ENCODE assay signal across 20 cellular contexts in the genomic region with DNA sequence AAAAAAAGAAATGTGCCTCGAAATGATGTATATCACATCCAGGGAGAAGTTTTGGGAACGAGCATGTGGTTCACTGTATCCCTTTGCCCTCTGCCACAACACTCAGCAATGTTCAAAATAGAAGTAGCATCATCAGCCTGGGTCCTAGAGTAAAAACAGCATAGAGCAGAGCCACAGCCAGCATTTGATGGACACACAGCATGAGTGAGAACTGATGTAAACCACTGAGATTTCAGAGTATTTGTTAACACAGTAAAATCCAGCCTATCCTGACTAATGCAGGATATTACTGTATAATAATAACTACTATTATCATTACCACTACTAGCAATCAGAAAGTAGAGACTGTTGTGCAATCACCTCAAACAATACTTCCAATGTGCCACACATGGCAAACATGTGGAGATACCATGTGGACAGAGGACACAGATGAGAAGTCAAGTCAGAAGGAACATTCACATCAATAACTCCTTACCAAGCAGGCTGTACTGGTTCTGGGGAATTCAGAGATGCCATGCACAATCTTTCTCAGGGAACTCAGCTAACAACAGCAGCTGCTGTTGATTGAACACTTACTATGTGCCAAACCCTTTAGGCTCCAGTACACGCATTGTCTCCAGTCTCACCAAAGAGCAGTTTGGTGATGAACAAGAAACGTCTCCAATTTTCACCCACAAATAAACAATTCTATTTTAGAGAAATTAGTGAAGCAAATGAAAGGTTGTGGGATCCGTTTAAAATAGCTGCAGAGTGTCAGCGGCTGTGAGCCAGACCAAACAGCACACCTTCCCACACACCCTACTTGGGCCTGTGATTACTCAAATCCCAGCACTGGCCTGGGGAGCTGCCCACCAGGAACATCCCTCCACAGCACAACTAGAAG. TPM values are rescaled to one million over a fixed set of nuclear protein-coding genes. Genes with fewer than 3 reads are reported as not detected.
A peak's percentile ranks its signal among the peaks of the same experiment; 100 is the strongest.
DNase-seq lines count a peak whose midpoint lies in the region; ATAC-seq and TF ChIP-seq lines count a peak whose summit lies in the region.
"Had no signal": no experiment of that assay in that cellular context is flagged by ENCODE, and none has a peak within 500 bp of the region (broad histone marks: within the 10 kb centered on the region; RNA-seq: fewer than 3 reads in every experiment).

No MANE protein-coding gene starts in this region.

- H3K27me3 ChIP-seq in Panc1 (ENCODE audit: control insufficient read depth, insufficient read depth, low read length) (no peaks in the 10 kb centered on the region), osteoblast (ENCODE audit: insufficient read depth, low read length) (no peaks in the 10 kb centered on the region)
- H3K27me3 ChIP-seq: brain microvascular endothelial cell, dorsolateral prefrontal cortex, hepatocyte, Peyer's patch, tibial artery had no signal

- H3K4me1 ChIP-seq in Panc1 (ENCODE audit: control insufficient read depth, insufficient read depth, low read length): no peaks in the 10 kb centered on the region; the same call in 1 of the 2 replicates
- peaks cover 16% of the 10 kb centered on the region for H3K4me1 ChIP-seq in osteoblast (ENCODE audit: insufficient read depth, low read length)
- H3K4me1 ChIP-seq: Peyer's patch, tibial artery had no signal

- TF ChIP-seq CTCF in Panc1 (IDR thresholded peaks at IDR 0.05): no peak
- TF ChIP-seq CTCF in osteoblast (IDR thresholded peaks at IDR 0.05; ENCODE audit: extremely low read depth, low read depth, low read length): no peak

- H3K4me3 ChIP-seq in Panc1 (ENCODE audit: low read depth in 2 of 2, low read length in 2 of 2) (no peak overlapping the region), osteoblast (ENCODE audit: insufficient read depth, low read length) (no peak overlapping the region)
- H3K4me3 ChIP-seq: dorsolateral prefrontal cortex, hepatocyte, mucosa of descending colon, Peyer's patch, tibial artery had no signal

- H3K36me3 ChIP-seq in Panc1 (ENCODE audit: control insufficient read depth, insufficient read depth, low read length): no peaks in the 10 kb centered on the region
- H3K36me3 ChIP-seq in osteoblast (ENCODE audit: insufficient read depth, low read length): no peaks in the 10 kb centered on the region
- H3K36me3 ChIP-seq: brain microvascular endothelial cell, Peyer's patch had no signal

- H3K27ac Mint-ChIP-seq in activated CD4-positive, alpha-beta T cell treated with anti-CD3 and anti-CD28 coated beads, Interleukin-2, amount 10 ng/mL, durations not matched to agents 24 days and 14 days: peak overlapping the region; percentile 57
- H3K27ac Mint-ChIP-seq in activated CD4-positive, alpha-beta T cell treated with anti-CD3 and anti-CD28 coated beads, Interleukin-2, amount 10 ng/mL, durations not matched to agents 7 days and 5 days: no peak overlapping the region
- H3K27ac Mint-ChIP-seq: CD4-positive, alpha-beta T cell had no signal

- H3K27me3 Mint-ChIP-seq in activated CD4-positive, alpha-beta T cell treated with anti-CD3 and anti-CD28 coated beads, Interleukin-2, amount 10 ng/mL, durations not matched to agents 24 days and 14 days: no peaks in the 10 kb centered on the region
- H3K27me3 Mint-ChIP-seq in activated CD4-positive, alpha-beta T cell treated with anti-CD3 and anti-CD28 coated beads, Interleukin-2, amount 10 ng/mL, durations not matched to agents 7 days and 5 days: no peaks in the 10 kb centered on the region
- H3K27me3 Mint-ChIP-seq: CD4-positive, alpha-beta T cell had no signal

- H4K20me1 ChIP-seq in osteoblast (ENCODE audit: insufficient read depth, low read length): no peaks in the 10 kb centered on the region

- peak; percentile 52 for ATAC-seq in HG02623 (IDR thresholded peaks at IDR 0.05; ENCODE audit: unreplicated experiment)
- ATAC-seq in Panc1: peak; percentile 20
- no peak for ATAC-seq in HG03354 (IDR thresholded peaks at IDR 0.05; ENCODE audit: poor library complexity, severe bottlenecking, unreplicated experiment)
- ATAC-seq: sciatic nerve had no signal

- H2AFZ ChIP-seq in osteoblast (ENCODE audit: low read length): peak overlapping the region; percentile 28
- H2AFZ ChIP-seq: hepatocyte had no signal

- no TSS peak for BruUV-seq in Panc1 (replicated peaks; lab: Mats Ljungman, UMichigan)

- POLR2A ChIA-PET in activated CD4-positive, alpha-beta T cell treated with anti-CD3 and anti-CD28 coated beads, Interleukin-2, amount 10 ng/mL, durations not matched to agents 7 days and 5 days (lab: Charles Lee): no interaction called here
- POLR2A ChIA-PET in Panc1 (lab: Charles Lee): no interaction called here

- H3K79me2 ChIP-seq in osteoblast (ENCODE audit: insufficient read depth, low read length): no peaks in the 10 kb centered on the region
- H3K79me2 ChIP-seq: hepatocyte had no signal

- H3K27ac ChIP-seq in Panc1 (ENCODE audit: low read length) (no peak overlapping the region), osteoblast (ENCODE audit: low read depth, low read length) (no peak overlapping the region)
- H3K27ac ChIP-seq: dorsolateral prefrontal cortex, hepatocyte, Peyer's patch, tibial artery had no signal

- H3K4me1 Mint-ChIP-seq in activated CD4-positive, alpha-beta T cell treated with anti-CD3 and anti-CD28 coated beads, Interleukin-2, amount 10 ng/mL, durations not matched to agents 24 days and 14 days: peaks cover 32% of the 10 kb centered on the region
- H3K4me1 Mint-ChIP-seq in activated CD4-positive, alpha-beta T cell treated with anti-CD3 and anti-CD28 coated beads, Interleukin-2, amount 10 ng/mL, durations not matched to agents 7 days and 5 days: peaks cover 35% of the 10 kb centered on the region

- peaks cover 9% of the 10 kb centered on the region for H3K36me3 Mint-ChIP-seq in activated CD4-positive, alpha-beta T cell treated with anti-CD3 and anti-CD28 coated beads, Interleukin-2, amount 10 ng/mL, durations not matched to agents 24 days and 14 days (ENCODE audit: low read depth)
- H3K36me3 Mint-ChIP-seq in activated CD4-positive, alpha-beta T cell treated with anti-CD3 and anti-CD28 coated beads, Interleukin-2, amount 10 ng/mL, durations not matched to agents 7 days and 5 days (ENCODE audit: low read depth): peaks cover 3% of the 10 kb centered on the region

- CTCF ChIA-PET in activated CD4-positive, alpha-beta T cell treated with anti-CD3 and anti-CD28 coated beads, Interleukin-2, amount 10 ng/mL, durations not matched to agents 7 days and 5 days (lab: Charles Lee): interaction anchor here (0.7 to 1.3 kb wide), 4 partner anchors 14 to 25 kb away, joined by 3 to 4 read pairs (median 3); partner anchors contain the start of gene GFI1
- CTCF ChIA-PET in Panc1 (lab: Charles Lee): interaction anchor here (0.6 kb wide), 1 partner anchor 29 kb away, joined by 4 read pairs; no protein-coding TSS in a partner anchor

- H3K4me3 Mint-ChIP-seq in activated CD4-positive, alpha-beta T cell treated with anti-CD3 and anti-CD28 coated beads, Interleukin-2, amount 10 ng/mL, durations not matched to agents 24 days and 14 days: no peak overlapping the region
- H3K4me3 Mint-ChIP-seq in activated CD4-positive, alpha-beta T cell treated with anti-CD3 and anti-CD28 coated beads, Interleukin-2, amount 10 ng/mL, durations not matched to agents 7 days and 5 days: no peak overlapping the region
- H3K4me3 Mint-ChIP-seq: activated naive CD4-positive, alpha-beta T cell treated with anti-CD3 and anti-CD28 coated beads for 36 hours; CD4-positive, alpha-beta T cell had no signal

- H3K9me3 ChIP-seq in Panc1 (ENCODE audit: control insufficient read depth, insufficient read depth, low read depth, low read length): no peaks in the 10 kb centered on the region
- no peaks in the 10 kb centered on the region for H3K9me3 ChIP-seq in osteoblast (ENCODE audit: low read depth, low read length)
- H3K9me3 ChIP-seq: mucosa of descending colon, Peyer's patch, tibial artery had no signal

- in situ Hi-C loops in Panc1 (cut with HindIII; ENCODE audit: low pct_unique_long_range_greater_than_20kb, low sequenced_read_pairs): no loop called here

- H3K9me3 Mint-ChIP-seq in activated CD4-positive, alpha-beta T cell treated with anti-CD3 and anti-CD28 coated beads, Interleukin-2, amount 10 ng/mL, durations not matched to agents 24 days and 14 days: peaks cover 7% of the 10 kb centered on the region
- peaks cover 2% of the 10 kb centered on the region for H3K9me3 Mint-ChIP-seq in activated CD4-positive, alpha-beta T cell treated with anti-CD3 and anti-CD28 coated beads, Interleukin-2, amount 10 ng/mL, durations not matched to agents 7 days and 5 days
- H3K9me3 Mint-ChIP-seq: activated naive CD4-positive, alpha-beta T cell treated with anti-CD3 and anti-CD28 coated beads for 36 hours; CD4-positive, alpha-beta T cell had no signal

- peak overlapping the region; percentile 42 for H3K4me2 ChIP-seq in osteoblast (ENCODE audit: insufficient read depth, low read length)
- H3K4me2 ChIP-seq: hepatocyte had no signal

- DNase-seq in activated CD4-positive, alpha-beta T cell treated with anti-CD3 and anti-CD28 coated beads, Interleukin-2, amount 10 ng/mL, durations not matched to agents 24 days and 14 days: no peak
- no peak for DNase-seq in activated CD4-positive, alpha-beta T cell treated with anti-CD3 and anti-CD28 coated beads, Interleukin-2, amount 10 ng/mL, durations not matched to agents 7 days and 5 days
- DNase-seq in Panc1 (ENCODE audit: low read depth, low spot score) (no peak), osteoblast (ENCODE audit: insufficient read length, low spot score, missing footprints) (peak; percentile 30), GF-D8 (lab: John Stamatoyannopoulos, UW) (no peak), dedifferentiated amniotic fluid mesenchymal stem cell (ENCODE audit: extremely low spot score) (no peak)
- DNase-seq: activated naive CD4-positive, alpha-beta T cell treated with anti-CD3 and anti-CD28 coated beads for 36 hours; brain microvascular endothelial cell; CD4-positive, alpha-beta T cell; dorsolateral prefrontal cortex; mucosa of descending colon; NCI-H2107; NCI-H748 treated with DMSO at 0.1 percent for 48 hours; nucleus accumbens; Peyer's patch; tibial artery had no signal

- intact Hi-C loops in activated CD4-positive, alpha-beta T cell treated with anti-CD3 and anti-CD28 coated beads, Interleukin-2, amount 10 ng/mL, durations not matched to agents 24 days and 14 days (cut with micrococcal nuclease): no loop called here
- intact Hi-C loops in Panc1 (cut with micrococcal nuclease; ENCODE audit: unreplicated experiment): no loop called here

RNA-seq across cellular contexts. Expression of gene GFI1, which starts 16.6 kb away (rescaled TPM):
- 85.1 and 87.1 TPM in 2 replicates for total RNA-seq in activated CD4-positive, alpha-beta T cell treated with anti-CD3 and anti-CD28 coated beads, Interleukin-2, amount 10 ng/mL, durations not matched to agents 24 days and 14 days
- total RNA-seq in activated CD4-positive, alpha-beta T cell treated with anti-CD3 and anti-CD28 coated beads, Interleukin-2, amount 10 ng/mL, durations not matched to agents 7 days and 5 days: 10 to 100 TPM; 47.8 to 49.6 TPM
- 0.49 TPM for total RNA-seq in Panc1 (2021; ENCODE audit: unreplicated experiment)
- 0.13 TPM for polyA plus RNA-seq in Panc1 (2012; ENCODE audit: insufficient read length)
- total RNA-seq in osteoblast: under 0.01 TPM in 1 of 2 replicates, not detected in the other
- polyA plus RNA-seq: hepatocyte had no signal

Comparison
In these comparisons a context has a peak if more than half of its experiments do, and no peak if none do; other contexts are left out.
1. RNA of gene GFI1, which starts 16.6 kb away (total RNA-seq): 85.1 to 87.1 TPM in activated CD4-positive, alpha-beta T cell treated with anti-CD3 and anti-CD28 coated beads, Interleukin-2, amount 10 ng/mL, durations not matched to agents 24 days and 14 days and 47.8 to 49.6 TPM in activated CD4-positive, alpha-beta T cell treated with anti-CD3 and anti-CD28 coated beads, Interleukin-2, amount 10 ng/mL, durations not matched to agents 7 days and 5 days; 0.49 TPM in Panc1 (single experiment) and under 0.01 TPM in osteoblast; every median in the first group is over 10 times any median in the second.